ENCODE assay signal across 15 cellular contexts in the genomic region with DNA sequence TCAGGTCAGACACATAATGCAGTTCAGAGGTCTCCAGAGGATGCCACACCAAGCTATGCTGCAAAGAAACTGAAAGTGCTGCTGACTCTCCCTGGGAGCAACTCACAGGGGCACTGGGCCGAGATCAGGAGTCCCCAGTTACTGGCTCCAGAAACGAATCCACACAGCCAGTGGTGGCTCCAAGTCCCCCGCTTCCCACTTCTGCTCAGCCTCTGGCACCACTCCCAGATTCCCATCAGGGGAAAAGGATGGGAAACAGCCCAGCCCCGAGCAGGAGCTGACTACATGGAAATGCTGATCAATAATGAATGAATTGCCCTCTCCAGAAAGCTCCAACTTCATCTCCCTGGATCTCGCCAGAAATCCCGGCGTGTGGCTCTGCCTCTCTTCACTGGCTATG.
"Had no signal": no experiment of that assay in that cellular context is flagged by ENCODE, and none has a peak within 500 bp of the region (broad histone marks: within the 10 kb centered on the region; RNA-seq: fewer than 3 reads in every experiment).

No MANE protein-coding gene starts in this region.

- H3K4me3 ChIP-seq: ascending aorta, esophagus squamous epithelium, heart right ventricle, left lung, skin epidermis, thoracic aorta had no signal

- H3K9me3 Mint-ChIP-seq: activated naive CD8-positive, alpha-beta T cell treated with anti-CD3 and anti-CD28 coated beads, Interleukin-2, amount 50 U/mL, for 24 hours; activated T-cell treated with anti-CD3 and anti-CD28 coated beads, Interleukin-2, amount 50 U/mL, for 72 hours; stimulated activated naive CD8-positive, alpha-beta T cell treated with anti-CD3 and anti-CD28 coated beads, Interleukin-15, amount 100 ng/mL, for 72 hours had no signal

- DNase-seq: activated B cell treated with CpG ODN at 0.5 μM for 24 hours; activated CD4-positive, alpha-beta T cell treated with anti-CD3 and anti-CD28 coated beads, Interleukin-2, amount 50 U/mL, for 1 hour; activated naive CD4-positive, alpha-beta T cell treated with Interleukin-2 at 50 U/mL for 16 hours; activated naive CD8-positive, alpha-beta T cell treated with anti-CD3 and anti-CD28 coated beads, Interleukin-2, amount 50 U/mL, for 24 hours; activated T-cell treated with anti-CD3 and anti-CD28 coated beads, Interleukin-2, amount 50 U/mL, for 72 hours; esophagus squamous epithelium; heart right ventricle; mesendoderm; stimulated activated CD4-positive, alpha-beta T cell treated with anti-CD3 and anti-CD28 coated beads, Interleukin-4, amount 100 ng/mL, for 4 hours had no signal

- H3K4me3 Mint-ChIP-seq: activated B cell treated with CpG ODN at 0.5 μM for 24 hours; activated naive CD8-positive, alpha-beta T cell treated with anti-CD3 and anti-CD28 coated beads, Interleukin-2, amount 50 U/mL, for 24 hours; activated T-cell treated with anti-CD3 and anti-CD28 coated beads, Interleukin-2, amount 50 U/mL, for 72 hours; stimulated activated naive CD8-positive, alpha-beta T cell treated with anti-CD3 and anti-CD28 coated beads, Interleukin-15, amount 100 ng/mL, for 72 hours; T-helper 1 cell treated with Interleukin-12 subunit alpha and Interleukin-12 subunit beta and Interleukin-4 antibody, amounts not matched to agents 30 μg/mL and 1 μg/mL, for 36 hours had no signal

- H3K27me3 ChIP-seq: ascending aorta, left lung had no signal

- H3K27ac Mint-ChIP-seq: activated B cell treated with CpG ODN at 0.5 μM for 24 hours; activated naive CD8-positive, alpha-beta T cell treated with anti-CD3 and anti-CD28 coated beads, Interleukin-2, amount 50 U/mL, for 24 hours; activated T-cell treated with anti-CD3 and anti-CD28 coated beads, Interleukin-2, amount 50 U/mL, for 72 hours; stimulated activated naive CD8-positive, alpha-beta T cell treated with anti-CD3 and anti-CD28 coated beads, Interleukin-15, amount 100 ng/mL, for 72 hours; T-helper 1 cell treated with Interleukin-12 subunit alpha and Interleukin-12 subunit beta and Interleukin-4 antibody, amounts not matched to agents 30 μg/mL and 1 μg/mL, for 36 hours had no signal

- H3K27ac ChIP-seq: ascending aorta, esophagus squamous epithelium, heart right ventricle, left lung, skin epidermis, thoracic aorta had no signal

- ATAC-seq: activated naive CD8-positive, alpha-beta T cell treated with anti-CD3 and anti-CD28 coated beads, Interleukin-2, amount 50 U/mL, for 24 hours; activated T-cell treated with anti-CD3 and anti-CD28 coated beads, Interleukin-2, amount 50 U/mL, for 72 hours; heart right ventricle; left lung; stimulated activated naive CD8-positive, alpha-beta T cell treated with anti-CD3 and anti-CD28 coated beads, Interleukin-15, amount 100 ng/mL, for 72 hours had no signal

- H3K27me3 Mint-ChIP-seq: activated naive CD8-positive, alpha-beta T cell treated with anti-CD3 and anti-CD28 coated beads, Interleukin-2, amount 50 U/mL, for 24 hours; stimulated activated naive CD8-positive, alpha-beta T cell treated with anti-CD3 and anti-CD28 coated beads, Interleukin-15, amount 100 ng/mL, for 72 hours had no signal

- H3K9me3 ChIP-seq: ascending aorta, esophagus squamous epithelium, left lung, thoracic aorta had no signal

- H3K4me1 Mint-ChIP-seq: activated B cell treated with CpG ODN at 0.5 μM for 24 hours had no signal

- H3K36me3 ChIP-seq: ascending aorta, esophagus squamous epithelium, heart right ventricle, left lung, thoracic aorta had no signal

- H3K4me1 ChIP-seq: ascending aorta, esophagus squamous epithelium, heart right ventricle, left lung had no signal
